ENCODE assay signal across 1 cellular context in genomic region chr16:68396481-68396880, GRCh38.
TF ChIP-seq lines count a peak whose summit lies in the region.

No MANE protein-coding gene starts in this region.

TF ChIP-seq in HepG2, 621 proteins besides CTCF, POLR2A, EP300 and RAD21 (continued from another document):
- TF ChIP-seq HMGXB4 (CRISPR knock-in tag; IDR thresholded peaks at IDR 0.05; ENCODE audit: borderline replicate concordance in 1 of 2, low read depth in 1 of 2) (0 out of 4 replicates have a peak, but pooled peaks of 1 of the 2 experiments have one; percentile 22), THAP11 (CRISPR knock-in tag; IDR thresholded peaks at IDR 0.05) (no peak)
